ENCODE assay signal across 21 cellular contexts in the genomic region with DNA sequence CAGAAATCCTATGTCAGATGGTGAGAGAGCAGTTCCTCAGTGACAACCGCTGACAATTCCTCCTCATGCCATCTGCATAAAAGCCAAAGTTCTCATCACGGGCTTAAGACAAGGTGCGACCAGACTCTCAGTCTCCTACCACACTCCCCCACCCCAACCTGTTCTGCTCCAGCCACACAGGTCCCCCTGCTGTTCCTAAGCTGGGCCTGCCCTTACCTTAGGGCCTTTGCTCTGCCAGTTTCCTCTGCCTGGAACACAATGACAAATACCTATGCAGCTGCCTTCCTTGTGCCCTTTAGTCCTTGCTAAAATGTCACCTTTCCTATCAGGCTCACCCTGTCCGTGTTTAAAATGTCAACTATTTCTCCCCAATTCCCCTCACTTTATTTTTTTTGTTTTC.
"Had no signal": no experiment of that assay in that cellular context is flagged by ENCODE, and none has a peak within 500 bp of the region (broad histone marks: within the 10 kb centered on the region; RNA-seq: fewer than 3 reads in every experiment).

No MANE protein-coding gene starts in this region.

- H3K36me3 ChIP-seq: colonic mucosa, pancreas, suprapubic skin, thyroid gland had no signal

- H3K27ac ChIP-seq: colonic mucosa, foreskin keratinocyte, pancreas, suprapubic skin, thyroid gland had no signal

- H3K4me2 ChIP-seq: smooth muscle cell had no signal

- H3K27me3 Mint-ChIP-seq: type B pancreatic cell had no signal

- H3K27ac Mint-ChIP-seq: naive thymus-derived CD4-positive, alpha-beta T cell; progenitor cell of endocrine pancreas; stimulated activated effector memory CD8-positive, alpha-beta T cell treated with anti-CD3 and anti-CD28 coated beads, Interleukin-12 subunit alpha, Interleukin-12 subunit beta, amount 100 ng/mL, for 72 hours; type B pancreatic cell had no signal

- DNase-seq: colonic mucosa; dermis blood vessel endothelial cell; erythroblast; foreskin keratinocyte; left colon; left ventricle myocardium superior; mesenchymal stem cell; naive thymus-derived CD4-positive, alpha-beta T cell; occipital lobe; pancreas; right cardiac atrium; stimulated activated CD4-positive, alpha-beta T cell treated with anti-CD3 and anti-CD28 coated beads, Interleukin-4, amount 100 ng/mL, for 1 hour; stimulated activated CD8-positive, alpha-beta memory T cell treated with anti-CD3 and anti-CD28 coated beads, Interleukin-4, amount 100 ng/mL, for 48 hours; stimulated activated naive CD8-positive, alpha-beta T cell treated with anti-CD3 and anti-CD28 coated beads, Interleukin-15, Interleukin-2, amounts not matched to agents 100 U/mL and 50 U/mL, for 24 hours; thyroid gland had no signal

- H3K4me1 Mint-ChIP-seq: stimulated activated effector memory CD8-positive, alpha-beta T cell treated with anti-CD3 and anti-CD28 coated beads, Interleukin-12 subunit alpha, Interleukin-12 subunit beta, amount 100 ng/mL, for 72 hours had no signal

- H3K4me3 Mint-ChIP-seq: naive thymus-derived CD4-positive, alpha-beta T cell; stimulated activated effector memory CD8-positive, alpha-beta T cell treated with anti-CD3 and anti-CD28 coated beads, Interleukin-12 subunit alpha, Interleukin-12 subunit beta, amount 100 ng/mL, for 72 hours; type B pancreatic cell had no signal

- H3K27me3 ChIP-seq: colonic mucosa, foreskin keratinocyte, pancreas, suprapubic skin, thyroid gland had no signal

- ATAC-seq: foreskin keratinocyte; left colon; left ventricle myocardium superior; naive thymus-derived CD4-positive, alpha-beta T cell; pancreas; right cardiac atrium; stimulated activated effector memory CD8-positive, alpha-beta T cell treated with anti-CD3 and anti-CD28 coated beads, Interleukin-12 subunit alpha, Interleukin-12 subunit beta, amount 100 ng/mL, for 72 hours; stimulated activated naive CD8-positive, alpha-beta T cell treated with anti-CD3 and anti-CD28 coated beads, Interleukin-15, Interleukin-2, amounts not matched to agents 100 U/mL and 50 U/mL, for 24 hours had no signal

- H3K9me3 ChIP-seq: colonic mucosa, pancreas, suprapubic skin, thyroid gland had no signal

- H3K4me3 ChIP-seq: colonic mucosa, lung, pancreas, smooth muscle cell, suprapubic skin, thyroid gland had no signal

- H3K4me1 ChIP-seq: colonic mucosa, pancreas, thyroid gland had no signal

- H3K36me3 Mint-ChIP-seq: naive thymus-derived CD4-positive, alpha-beta T cell; stimulated activated effector memory CD8-positive, alpha-beta T cell treated with anti-CD3 and anti-CD28 coated beads, Interleukin-12 subunit alpha, Interleukin-12 subunit beta, amount 100 ng/mL, for 72 hours; type B pancreatic cell had no signal

- H3K9me3 Mint-ChIP-seq: stimulated activated effector memory CD8-positive, alpha-beta T cell treated with anti-CD3 and anti-CD28 coated beads, Interleukin-12 subunit alpha, Interleukin-12 subunit beta, amount 100 ng/mL, for 72 hours had no signal
